Comparison of ENCODE assay signal across 20 cellular contexts in the genomic region with DNA sequence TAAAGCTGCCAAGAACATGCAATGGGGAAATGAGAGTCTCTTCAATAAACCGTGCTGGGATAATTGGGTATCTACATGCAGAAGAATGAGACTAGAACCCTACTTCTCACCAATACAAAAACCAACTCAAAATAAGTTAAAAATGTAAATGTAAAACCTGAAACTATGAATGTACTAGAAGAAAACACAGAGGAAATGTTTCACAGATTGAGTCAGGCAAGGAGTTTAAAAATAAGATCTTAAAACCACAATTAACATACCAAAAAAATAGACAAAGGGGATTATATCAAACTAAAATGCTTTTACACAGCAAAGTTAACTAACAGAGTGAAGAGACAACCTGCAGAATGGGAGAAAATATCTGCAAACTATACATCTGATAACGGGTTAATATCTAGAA.
"Had no signal": no experiment of that assay in that cellular context is flagged by ENCODE, and none has a peak within 500 bp of the region (broad histone marks: within the 10 kb centered on the region; RNA-seq: fewer than 3 reads in every experiment).

No MANE protein-coding gene starts in this region.

- H3K9me3 ChIP-seq: SJCRH30 had no signal

- H3K27ac ChIP-seq: PC-9, Peyer's patch, SJCRH30 had no signal

- H3K36me3 ChIP-seq: SJCRH30 had no signal

- H2AFZ ChIP-seq: PC-9 had no signal

- DNase-seq: KBM-7; NCI-H1092 treated with DMSO at 0.1 percent for 48 hours; NCI-H1436; NCI-H187; NCI-H2029; NCI-H2081 treated with DMSO at 0.1 percent for 48 hours; NCI-H2171; NCI-H226; NCI-H446; NCI-H510A; NCI-H524 treated with DMSO at 0.1 percent for 48 hours; NCI-H69; NCI-H774; NK-92 treated with Interleukin-12 subunit alpha and Interleukin-12 subunit beta, amount 100 ng/mL, for 24 hours; OCI-M1; PC-9; Peyer's patch; SHP77 treated with DMSO at 0.1 percent for 48 hours; SJCRH30; T-helper 1 cell had no signal

- H3K4me3 ChIP-seq: PC-9, Peyer's patch, SJCRH30 had no signal

- H3K27me3 ChIP-seq: Peyer's patch, SJCRH30 had no signal

- H3K4me2 ChIP-seq: PC-9 had no signal

- H3K4me1 ChIP-seq: Peyer's patch, SJCRH30 had no signal
